Comparison of ENCODE assay signal across 9 cellular contexts in the genomic region with DNA sequence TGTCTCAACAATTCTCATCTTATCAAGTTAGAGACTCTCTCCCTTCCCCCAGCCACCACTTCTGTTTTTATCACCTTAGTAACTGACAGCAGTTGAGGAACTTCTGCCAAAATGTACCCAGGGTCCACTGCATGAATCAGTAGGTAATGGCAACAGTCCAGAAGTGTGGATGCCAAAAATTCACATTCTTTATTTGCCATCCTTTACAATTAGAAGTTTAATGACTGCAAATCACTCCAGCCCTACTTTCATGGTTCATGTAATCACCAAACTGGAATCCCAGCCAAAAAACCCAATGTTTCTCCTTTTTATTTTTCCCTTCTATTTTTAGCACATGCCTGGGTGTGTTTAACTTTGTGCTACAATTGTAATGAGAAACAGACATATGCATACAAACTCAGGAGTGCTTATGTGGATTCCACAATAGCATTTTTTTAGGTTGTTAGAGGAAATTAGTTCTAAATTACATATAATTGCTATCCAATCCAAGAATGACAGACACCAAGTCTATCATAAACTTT.
DNase-seq lines count a peak whose midpoint lies in the region; ATAC-seq, FAIRE-seq and TF ChIP-seq lines count a peak whose summit lies in the region.
"Had no signal": no experiment of that assay in that cellular context is flagged by ENCODE, and none has a peak within 500 bp of the region (broad histone marks: within the 10 kb centered on the region; RNA-seq: fewer than 3 reads in every experiment).

No MANE protein-coding gene starts in this region.

- H3K27me3 ChIP-seq in pancreas: no peaks in the 10 kb centered on the region

- peak; percentile 34 for FAIRE-seq in pancreas (lab: Jason Lieb, UNC)

- intact Hi-C loops in pancreas (cut with DNase I): no loop called here

- H3K27ac ChIP-seq in pancreas: no peak overlapping the region

- peaks cover 8 to 30% (median 21%) of the 10 kb centered on the region in 3 donors for H3K4me1 ChIP-seq in pancreas

- peak; percentile 73 for DNase-seq in GM04503 (ENCODE audit: low read depth)
- DNase-seq in NCI-H226: peak; percentile 43
- peak; percentile 41 for DNase-seq in cerebellar cortex (ENCODE audit: low spot score)
- peak in 3 of 6 donors; percentile 20 to 44 (median 38) for DNase-seq in pancreas
- DNase-seq in NCI-H2171 treated with DMSO at 0.1 percent for 48 hours (lab: John Stamatoyannopoulos, UW): no peak
- DNase-seq in middle frontal gyrus (ENCODE audit: extremely low spot score, low spot score): no peak
- DNase-seq: activated CD4-positive, alpha-beta T cell treated with anti-CD3 and anti-CD28 coated beads, Interleukin-2, amount 50 U/mL, for 48 hours had no signal

- ATAC-seq in pancreas (peak; percentile 64 to 77 (median 71)), HG03045 (IDR thresholded peaks at IDR 0.05; ENCODE audit: unreplicated experiment) (no peak), GM18517 (IDR thresholded peaks at IDR 0.05; ENCODE audit: unreplicated experiment) (no peak)

- no peak overlapping the region for H3K4me3 ChIP-seq in pancreas

- H3K36me3 ChIP-seq in pancreas: no peaks in the 10 kb centered on the region

- no peak for TF ChIP-seq CTCF in pancreas (IDR thresholded peaks at IDR 0.05)

- no peaks in the 10 kb centered on the region for H3K9me3 ChIP-seq in pancreas

Comparison
In these comparisons a context has a peak if more than half of its experiments do, and no peak if none do; other contexts are left out.
1. DNase-seq: peak in GM04503 (single experiment), NCI-H226 (single experiment) and cerebellar cortex (single experiment); none in NCI-H2171 treated with DMSO at 0.1 percent for 48 hours (single experiment) and middle frontal gyrus (single experiment).
2. ATAC-seq: peak in pancreas (4 of 4); none in HG03045 (single experiment) and GM18517 (single experiment).